ENCODE assay signal across 1 cellular context in the genomic region with DNA sequence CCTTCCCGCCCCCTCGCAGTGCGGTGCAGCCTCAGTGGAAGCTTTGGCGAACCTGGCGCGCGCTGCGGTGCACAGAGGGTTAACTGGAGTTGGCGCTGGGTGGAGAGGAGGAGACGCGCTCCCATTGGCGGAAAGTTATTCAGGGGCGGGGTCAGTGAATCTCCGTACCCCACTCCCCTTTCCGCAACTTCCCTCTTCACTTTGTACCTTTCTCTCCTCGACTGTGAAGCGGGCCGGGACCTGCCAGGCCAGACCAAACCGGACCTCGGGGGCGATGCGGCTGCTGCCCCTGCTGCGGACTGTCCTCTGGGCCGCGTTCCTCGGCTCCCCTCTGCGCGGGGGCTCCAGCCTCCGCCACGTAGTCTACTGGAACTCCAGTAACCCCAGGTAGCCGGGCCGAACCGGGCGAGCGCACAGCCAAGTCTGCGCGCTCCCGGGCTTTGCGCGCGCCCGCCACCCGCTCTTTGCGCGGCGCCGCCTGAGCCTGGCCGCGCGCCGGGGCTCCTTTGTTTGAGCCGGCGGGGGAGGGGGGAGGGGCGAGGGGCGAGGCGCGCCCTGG.
TF ChIP-seq lines count a peak whose summit lies in the region.

EFNA4 (plus strand) TSS at position 191 of the 559 bp plus-strand sequence; CDS start at position 275, 84 bp downstream.

TF ChIP-seq in PFSK-1, 5 proteins besides CTCF, POLR2A, EP300 and RAD21 (continued from another document):
- TF ChIP-seq REST (IDR thresholded peaks at IDR 0.05; ENCODE audit: insufficient read depth in 1 of 2, low read depth in 2 of 2, low read length in 2 of 2) = 0 out of 4 replicates have a peak, but pooled peaks of 1 of the 2 experiments have one; percentile 12
- TF ChIP-seq FOXP2 (optimal IDR thresholded peaks at IDR 0.05; ENCODE audit: borderline replicate concordance, extremely low read depth, extremely low read length, insufficient read depth) = no peak
